1 cellular context compared by ENCODE assay signal in genomic region chr19:58204566-58204965, GRCh38.
TF ChIP-seq lines count a peak whose summit lies in the region.

No MANE protein-coding gene starts in this region.

TF ChIP-seq in H1, 55 proteins besides CTCF, POLR2A, EP300 and RAD21:
- TF ChIP-seq POLR2AphosphoS5 (IDR thresholded peaks at IDR 0.05; ENCODE audit: low read depth, low read length): no peak
- no peak for TF ChIP-seq BACH1 (IDR thresholded peaks at IDR 0.05; ENCODE audit: low read length)
- TF ChIP-seq KDM4A (IDR thresholded peaks at IDR 0.05; ENCODE audit: low read depth, low read length, severe bottlenecking): no peak
- TF ChIP-seq CREB1 (IDR thresholded peaks at IDR 0.05): no peak
- no peak for TF ChIP-seq TAF1 (IDR thresholded peaks at IDR 0.05; ENCODE audit: low read depth, low read length)
- TF ChIP-seq, protein P1, sequence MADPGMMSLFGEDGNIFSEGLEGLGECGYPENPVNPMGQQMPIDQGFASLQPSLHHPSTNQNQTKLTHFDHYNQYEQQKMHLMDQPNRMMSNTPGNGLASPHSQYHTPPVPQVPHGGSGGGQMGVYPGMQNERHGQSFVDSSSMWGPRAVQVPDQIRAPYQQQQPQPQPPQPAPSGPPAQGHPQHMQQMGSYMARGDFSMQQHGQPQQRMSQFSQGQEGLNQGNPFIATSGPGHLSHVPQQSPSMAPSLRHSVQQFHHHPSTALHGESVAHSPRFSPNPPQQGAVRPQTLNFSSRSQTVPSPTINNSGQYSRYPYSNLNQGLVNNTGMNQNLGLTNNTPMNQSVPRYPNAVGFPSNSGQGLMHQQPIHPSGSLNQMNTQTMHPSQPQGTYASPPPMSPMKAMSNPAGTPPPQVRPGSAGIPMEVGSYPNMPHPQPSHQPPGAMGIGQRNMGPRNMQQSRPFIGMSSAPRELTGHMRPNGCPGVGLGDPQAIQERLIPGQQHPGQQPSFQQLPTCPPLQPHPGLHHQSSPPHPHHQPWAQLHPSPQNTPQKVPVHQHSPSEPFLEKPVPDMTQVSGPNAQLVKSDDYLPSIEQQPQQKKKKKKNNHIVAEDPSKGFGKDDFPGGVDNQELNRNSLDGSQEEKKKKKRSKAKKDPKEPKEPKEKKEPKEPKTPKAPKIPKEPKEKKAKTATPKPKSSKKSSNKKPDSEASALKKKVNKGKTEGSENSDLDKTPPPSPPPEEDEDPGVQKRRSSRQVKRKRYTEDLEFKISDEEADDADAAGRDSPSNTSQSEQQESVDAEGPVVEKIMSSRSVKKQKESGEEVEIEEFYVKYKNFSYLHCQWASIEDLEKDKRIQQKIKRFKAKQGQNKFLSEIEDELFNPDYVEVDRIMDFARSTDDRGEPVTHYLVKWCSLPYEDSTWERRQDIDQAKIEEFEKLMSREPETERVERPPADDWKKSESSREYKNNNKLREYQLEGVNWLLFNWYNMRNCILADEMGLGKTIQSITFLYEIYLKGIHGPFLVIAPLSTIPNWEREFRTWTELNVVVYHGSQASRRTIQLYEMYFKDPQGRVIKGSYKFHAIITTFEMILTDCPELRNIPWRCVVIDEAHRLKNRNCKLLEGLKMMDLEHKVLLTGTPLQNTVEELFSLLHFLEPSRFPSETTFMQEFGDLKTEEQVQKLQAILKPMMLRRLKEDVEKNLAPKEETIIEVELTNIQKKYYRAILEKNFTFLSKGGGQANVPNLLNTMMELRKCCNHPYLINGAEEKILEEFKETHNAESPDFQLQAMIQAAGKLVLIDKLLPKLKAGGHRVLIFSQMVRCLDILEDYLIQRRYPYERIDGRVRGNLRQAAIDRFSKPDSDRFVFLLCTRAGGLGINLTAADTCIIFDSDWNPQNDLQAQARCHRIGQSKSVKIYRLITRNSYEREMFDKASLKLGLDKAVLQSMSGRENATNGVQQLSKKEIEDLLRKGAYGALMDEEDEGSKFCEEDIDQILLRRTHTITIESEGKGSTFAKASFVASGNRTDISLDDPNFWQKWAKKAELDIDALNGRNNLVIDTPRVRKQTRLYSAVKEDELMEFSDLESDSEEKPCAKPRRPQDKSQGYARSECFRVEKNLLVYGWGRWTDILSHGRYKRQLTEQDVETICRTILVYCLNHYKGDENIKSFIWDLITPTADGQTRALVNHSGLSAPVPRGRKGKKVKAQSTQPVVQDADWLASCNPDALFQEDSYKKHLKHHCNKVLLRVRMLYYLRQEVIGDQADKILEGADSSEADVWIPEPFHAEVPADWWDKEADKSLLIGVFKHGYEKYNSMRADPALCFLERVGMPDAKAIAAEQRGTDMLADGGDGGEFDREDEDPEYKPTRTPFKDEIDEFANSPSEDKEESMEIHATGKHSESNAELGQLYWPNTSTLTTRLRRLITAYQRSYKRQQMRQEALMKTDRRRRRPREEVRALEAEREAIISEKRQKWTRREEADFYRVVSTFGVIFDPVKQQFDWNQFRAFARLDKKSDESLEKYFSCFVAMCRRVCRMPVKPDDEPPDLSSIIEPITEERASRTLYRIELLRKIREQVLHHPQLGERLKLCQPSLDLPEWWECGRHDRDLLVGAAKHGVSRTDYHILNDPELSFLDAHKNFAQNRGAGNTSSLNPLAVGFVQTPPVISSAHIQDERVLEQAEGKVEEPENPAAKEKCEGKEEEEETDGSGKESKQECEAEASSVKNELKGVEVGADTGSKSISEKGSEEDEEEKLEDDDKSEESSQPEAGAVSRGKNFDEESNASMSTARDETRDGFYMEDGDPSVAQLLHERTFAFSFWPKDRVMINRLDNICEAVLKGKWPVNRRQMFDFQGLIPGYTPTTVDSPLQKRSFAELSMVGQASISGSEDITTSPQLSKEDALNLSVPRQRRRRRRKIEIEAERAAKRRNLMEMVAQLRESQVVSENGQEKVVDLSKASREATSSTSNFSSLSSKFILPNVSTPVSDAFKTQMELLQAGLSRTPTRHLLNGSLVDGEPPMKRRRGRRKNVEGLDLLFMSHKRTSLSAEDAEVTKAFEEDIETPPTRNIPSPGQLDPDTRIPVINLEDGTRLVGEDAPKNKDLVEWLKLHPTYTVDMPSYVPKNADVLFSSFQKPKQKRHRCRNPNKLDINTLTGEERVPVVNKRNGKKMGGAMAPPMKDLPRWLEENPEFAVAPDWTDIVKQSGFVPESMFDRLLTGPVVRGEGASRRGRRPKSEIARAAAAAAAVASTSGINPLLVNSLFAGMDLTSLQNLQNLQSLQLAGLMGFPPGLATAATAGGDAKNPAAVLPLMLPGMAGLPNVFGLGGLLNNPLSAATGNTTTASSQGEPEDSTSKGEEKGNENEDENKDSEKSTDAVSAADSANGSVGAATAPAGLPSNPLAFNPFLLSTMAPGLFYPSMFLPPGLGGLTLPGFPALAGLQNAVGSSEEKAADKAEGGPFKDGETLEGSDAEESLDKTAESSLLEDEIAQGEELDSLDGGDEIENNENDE (IDR thresholded peaks at IDR 0.05; ENCODE audit: insufficient replicate concordance, low read length): no peak
- TF ChIP-seq SIRT6 (IDR thresholded peaks at IDR 0.05; ENCODE audit: low read length): no peak
- TF ChIP-seq CHD2 (IDR thresholded peaks at IDR 0.05; ENCODE audit: low read length): no peak
- no peak for TF ChIP-seq NRF1 (IDR thresholded peaks at IDR 0.05; ENCODE audit: low read depth, low read length)
- no peak for TF ChIP-seq TBP (IDR thresholded peaks at IDR 0.05; ENCODE audit: low read depth, low read length)
